In genomic region chr14:94599656-94600004, GRCh38 we compare ENCODE assay signal across 2 cellular contexts.
TF ChIP-seq lines count a peak whose summit lies in the region.

No MANE protein-coding gene starts in this region.

TF ChIP-seq in SK-N-SH, 30 proteins besides CTCF, POLR2A, EP300 and RAD21 (continued from another document):
- TF ChIP-seq USF2 (IDR thresholded peaks at IDR 0.05; ENCODE audit: borderline replicate concordance, low read depth, low read length) (no peak), JUND (IDR thresholded peaks at IDR 0.05) (no peak), FOSL2 (IDR thresholded peaks at IDR 0.05; ENCODE audit: borderline replicate concordance, low read depth) (no peak), RFX5 (IDR thresholded peaks at IDR 0.05; ENCODE audit: low read length) (no peak), TAF1 (IDR thresholded peaks at IDR 0.05; ENCODE audit: borderline replicate concordance, low read depth, low read length) (no peak), TCF12 (IDR thresholded peaks at IDR 0.05) (no peak), FOXM1 (IDR thresholded peaks at IDR 0.05; ENCODE audit: low read depth) (no peak), GABPA (IDR thresholded peaks at IDR 0.05; ENCODE audit: low read depth) (no peak), NFIC (IDR thresholded peaks at IDR 0.05; ENCODE audit: borderline replicate concordance) (no peak), IRF3 (IDR thresholded peaks at IDR 0.05; ENCODE audit: low read depth, low read length) (no peak), RCOR1 (IDR thresholded peaks at IDR 0.05; ENCODE audit: low read length) (no peak), MEF2A (IDR thresholded peaks at IDR 0.05; ENCODE audit: borderline replicate concordance, low read depth) (no peak)

TF ChIP-seq in SK-N-SH treated with all-trans-retinoic acid at 6 μM for 48 hours, 23 proteins besides CTCF, POLR2A, EP300 and RAD21:
- TF ChIP-seq POU6F1 (CRISPR knock-in tag; IDR thresholded peaks at IDR 0.05; ENCODE audit: borderline replicate concordance, low read depth) (no peak), ESRRG (CRISPR knock-in tag; IDR thresholded peaks at IDR 0.05) (no peak), GLIS3 (CRISPR knock-in tag; IDR thresholded peaks at IDR 0.05) (no peak), ISL1 (CRISPR knock-in tag; IDR thresholded peaks at IDR 0.05) (no peak), PPARA (CRISPR knock-in tag; IDR thresholded peaks at IDR 0.05; ENCODE audit: borderline replicate concordance) (no peak), ZC3H10 (CRISPR knock-in tag; IDR thresholded peaks at IDR 0.05) (no peak), SNAI2 (CRISPR knock-in tag; IDR thresholded peaks at IDR 0.05) (no peak), TOX (CRISPR knock-in tag; IDR thresholded peaks at IDR 0.05; ENCODE audit: borderline replicate concordance) (no peak), OSR1 (CRISPR knock-in tag; IDR thresholded peaks at IDR 0.05) (no peak), ZNF8 (CRISPR knock-in tag; IDR thresholded peaks at IDR 0.05) (no peak), ZNF70 (CRISPR knock-in tag; IDR thresholded peaks at IDR 0.05) (no peak), TCF4 (CRISPR knock-in tag; IDR thresholded peaks at IDR 0.05; ENCODE audit: borderline replicate concordance) (no peak), ZFP3 (CRISPR knock-in tag; IDR thresholded peaks at IDR 0.05) (no peak), ZNF565 (CRISPR knock-in tag; conservative IDR thresholded peaks at IDR 0.05; ENCODE audit: low read depth) (no peak), CSDC2 (CRISPR knock-in tag; IDR thresholded peaks at IDR 0.05) (no peak), CREB5 (CRISPR knock-in tag; IDR thresholded peaks at IDR 0.05; ENCODE audit: low read depth) (no peak), BACH2 (CRISPR knock-in tag; IDR thresholded peaks at IDR 0.05; ENCODE audit: borderline replicate concordance) (no peak), ARNTL (CRISPR knock-in tag; IDR thresholded peaks at IDR 0.05; ENCODE audit: borderline replicate concordance, low read depth) (no peak), PATZ1 (CRISPR knock-in tag; IDR thresholded peaks at IDR 0.05; ENCODE audit: borderline replicate concordance) (no peak)
- TF ChIP-seq, protein P1, sequence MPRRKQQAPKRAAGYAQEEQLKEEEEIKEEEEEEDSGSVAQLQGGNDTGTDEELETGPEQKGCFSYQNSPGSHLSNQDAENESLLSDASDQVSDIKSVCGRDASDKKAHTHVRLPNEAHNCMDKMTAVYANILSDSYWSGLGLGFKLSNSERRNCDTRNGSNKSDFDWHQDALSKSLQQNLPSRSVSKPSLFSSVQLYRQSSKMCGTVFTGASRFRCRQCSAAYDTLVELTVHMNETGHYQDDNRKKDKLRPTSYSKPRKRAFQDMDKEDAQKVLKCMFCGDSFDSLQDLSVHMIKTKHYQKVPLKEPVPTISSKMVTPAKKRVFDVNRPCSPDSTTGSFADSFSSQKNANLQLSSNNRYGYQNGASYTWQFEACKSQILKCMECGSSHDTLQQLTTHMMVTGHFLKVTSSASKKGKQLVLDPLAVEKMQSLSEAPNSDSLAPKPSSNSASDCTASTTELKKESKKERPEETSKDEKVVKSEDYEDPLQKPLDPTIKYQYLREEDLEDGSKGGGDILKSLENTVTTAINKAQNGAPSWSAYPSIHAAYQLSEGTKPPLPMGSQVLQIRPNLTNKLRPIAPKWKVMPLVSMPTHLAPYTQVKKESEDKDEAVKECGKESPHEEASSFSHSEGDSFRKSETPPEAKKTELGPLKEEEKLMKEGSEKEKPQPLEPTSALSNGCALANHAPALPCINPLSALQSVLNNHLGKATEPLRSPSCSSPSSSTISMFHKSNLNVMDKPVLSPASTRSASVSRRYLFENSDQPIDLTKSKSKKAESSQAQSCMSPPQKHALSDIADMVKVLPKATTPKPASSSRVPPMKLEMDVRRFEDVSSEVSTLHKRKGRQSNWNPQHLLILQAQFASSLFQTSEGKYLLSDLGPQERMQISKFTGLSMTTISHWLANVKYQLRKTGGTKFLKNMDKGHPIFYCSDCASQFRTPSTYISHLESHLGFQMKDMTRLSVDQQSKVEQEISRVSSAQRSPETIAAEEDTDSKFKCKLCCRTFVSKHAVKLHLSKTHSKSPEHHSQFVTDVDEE (CRISPR knock-in tag; IDR thresholded peaks at IDR 0.05) = no peak
TF ChIP-seq in SK-N-SH treated with all-trans-retinoic acid at 6 μM for 48 hours: peak in this region for 0.
